15 cellular contexts compared by ENCODE assay signal in genomic region chr6:36119927-36120477, GRCh38. TPM values are rescaled to one million over a fixed set of nuclear protein-coding genes. Genes with fewer than 3 reads are reported as not detected.
A peak's percentile ranks its signal among the peaks of the same experiment; 100 is the strongest.
DNase-seq lines count a peak whose midpoint lies in the region; ATAC-seq, FAIRE-seq and TF ChIP-seq lines count a peak whose summit lies in the region.
"Had no signal": no experiment of that assay in that cellular context is flagged by ENCODE, and none has a peak within 500 bp of the region (broad histone marks: within the 10 kb centered on the region; RNA-seq: fewer than 3 reads in every experiment).

No MANE protein-coding gene starts in this region.

- peaks cover 97% of the 10 kb centered on the region for H3K4me1 ChIP-seq in CD4-positive, alpha-beta memory T cell (ENCODE audit: insufficient read depth, low read length)
- H3K4me1 ChIP-seq in OCI-LY7 (ENCODE audit: insufficient read depth, low read length, poor library complexity, severe bottlenecking) (peaks cover 56% of the 10 kb centered on the region), GM12878 (ENCODE audit: control insufficient read depth, insufficient read depth, low read length) (peaks cover 37% of the 10 kb centered on the region), parathyroid adenoma (peaks cover 39% of the 10 kb centered on the region)

- H3K9me3 ChIP-seq in CD4-positive, alpha-beta memory T cell (ENCODE audit: control insufficient read depth in 1 of 2, low read length in 2 of 2): no peaks in the 10 kb centered on the region
- H3K9me3 ChIP-seq in OCI-LY7 (ENCODE audit: low read length) (no peaks in the 10 kb centered on the region; the same call in 1 of the 2 replicates), GM12878 (replicated peaks; ENCODE audit: control insufficient read depth, insufficient read depth, low read length) (no peaks in the 10 kb centered on the region), parathyroid adenoma (ENCODE audit: control insufficient read depth, low read length) (no peaks in the 10 kb centered on the region)
- H3K9me3 ChIP-seq: heart left ventricle had no signal

- no peak for FAIRE-seq in GM12878 (lab: Jason Lieb, UNC)

- in situ Hi-C loops in GM12878 (cut with MboI): loop anchor here (5.0 kb wide), 1 partner anchor 237 kb away; no protein-coding TSS in a partner anchor

- no peak for TF ChIP-seq EP300 in GM12878 (IDR thresholded peaks at IDR 0.05; ENCODE audit: borderline replicate concordance in 1 of 2, control insufficient read depth in 1 of 2, low read depth in 2 of 2, low read length in 2 of 2)

- H3K27ac ChIP-seq in CD4-positive, alpha-beta memory T cell (ENCODE audit: low read depth, low read length): peak overlapping the region; percentile 90
- H3K27ac ChIP-seq in OCI-LY7 (ENCODE audit: low read depth, low read length, poor library complexity, severe bottlenecking) (peak overlapping the region; percentile 60), GM12878 (ENCODE audit: control insufficient read depth, insufficient read depth) (peak overlapping the region; percentile 74), parathyroid adenoma (peak overlapping the region; percentile 64)

- RAD21 ChIA-PET in GM12878 (lab: Charles Lee; ENCODE audit: unreplicated experiment): interaction anchor here (1.0 to 3.1 kb wide), 5 partner anchors 24 to 240 kb away, joined by 3 to 35 read pairs (median 8); partner anchors contain the start of gene MAPK14

- no peak for TF ChIP-seq RAD21 in GM12878 (IDR thresholded peaks at IDR 0.05; ENCODE audit: insufficient read depth, low read depth, low read length)

- no peaks in the 10 kb centered on the region for H3K9me2 ChIP-seq in OCI-LY7 (ENCODE audit: insufficient read depth, low read length)

- H3K9ac ChIP-seq in GM12878 (ENCODE audit: control insufficient read depth, insufficient read depth, low read length) (no peak overlapping the region), parathyroid adenoma (no peak overlapping the region)

- peaks cover 75 to 97% (median 87%) of the 10 kb centered on the region in 4 donors for H3K4me1 Mint-ChIP-seq in CD4-positive, alpha-beta memory T cell

- peak overlapping the region in 1 of 2 donors; percentile 59 for H3K4me3 ChIP-seq in CD4-positive, alpha-beta memory T cell (ENCODE audit: low read length in 2 of 2)
- H3K4me3 ChIP-seq in OCI-LY7 (ENCODE audit: low read depth, low read length, poor library complexity, severe bottlenecking) (peak overlapping the region; percentile 33), GM12878 (no peak overlapping the region), parathyroid adenoma (ENCODE audit: low read depth, low read length) (no peak overlapping the region)

- DNase-seq in CD4-positive, alpha-beta memory T cell: no peak
- DNase-seq in OCI-LY7 (ENCODE audit: low spot score) (no peak), GM12878 (ENCODE audit: low read depth, low spot score) (no peak), GM20000 (ENCODE audit: low spot score) (no peak), NCI-H1048 (lab: John Stamatoyannopoulos, UW) (no peak), SHP77 treated with DMSO at 0.1 percent for 48 hours (lab: John Stamatoyannopoulos, UW) (no peak)
- DNase-seq: GDM1, IMR-90, NCI-H1105 treated with DMSO at 0.1 percent for 48 hours, NCI-H446, retina had no signal

- H4K20me1 ChIP-seq in OCI-LY7 (ENCODE audit: insufficient read depth, low read length) (no peaks in the 10 kb centered on the region), GM12878 (ENCODE audit: control insufficient read depth, insufficient read depth) (no peaks in the 10 kb centered on the region)

- H2AFZ ChIP-seq in OCI-LY7 (ENCODE audit: low read length): no peak overlapping the region
- peak overlapping the region; percentile 39; the same call in 1 of the 2 replicates for H2AFZ ChIP-seq in GM12878 (ENCODE audit: control insufficient read depth, low read depth, low read length)
- H2AFZ ChIP-seq in parathyroid adenoma: no peak overlapping the region

- no TSS peak for BruUV-seq in OCI-LY7 (replicated peaks; lab: Mats Ljungman, UMichigan)
- no TSS peak for BruUV-seq in GM12878 (replicated peaks; lab: Mats Ljungman, UMichigan)

- H3K79me2 ChIP-seq in OCI-LY7 (ENCODE audit: insufficient read depth, low read depth, low read length) (no peaks in the 10 kb centered on the region), GM12878 (ENCODE audit: control insufficient read depth, insufficient read depth, low read length) (no peaks in the 10 kb centered on the region), parathyroid adenoma (no peaks in the 10 kb centered on the region)

- TF ChIP-seq POLR2A in GM12878 (IDR thresholded peaks at IDR 0.05; ENCODE audit: low read depth, low read length): no peak

- TF ChIP-seq CTCF in OCI-LY7 (conservative IDR thresholded peaks at IDR 0.05; ENCODE audit: low read length): no peak
- TF ChIP-seq CTCF in GM12878 (IDR thresholded peaks at IDR 0.05 in 2 of 3, conservative IDR thresholded peaks at IDR 0.05 in 1 of 3; ENCODE audit: control insufficient read depth in 2 of 3, extremely low read depth in 1 of 3, insufficient read depth in 1 of 3, low read depth in 3 of 3, low read length in 3 of 3): no peak
- no peak for TF ChIP-seq CTCF in parathyroid adenoma (IDR thresholded peaks at IDR 0.05)
- TF ChIP-seq CTCF in GM20000 (IDR thresholded peaks at IDR 0.05; ENCODE audit: extremely low read depth, missing control alignments): no peak

- 59% methylated on average over 8 of the region's 8 CpGs for WGBS in GM12878 (ENCODE audit: insufficient coverage, insufficient replicate concordance, low lambda C conversion rate, missing lambda C conversion rate)

- no peaks in the 10 kb centered on the region for H3K27me3 Mint-ChIP-seq in CD4-positive, alpha-beta memory T cell

- CTCF ChIA-PET in CD4-positive, alpha-beta memory T cell (lab: Charles Lee; ENCODE audit: partially characterized antibody): interaction anchor here (0.7 to 9.3 kb wide), 12 partner anchors 10 to 182 kb away, joined by 3 to 70 read pairs (median 8); partner anchors contain the start of genes MAPK13 and MAPK14
- CTCF ChIA-PET in OCI-LY7 (lab: Charles Lee; ENCODE audit: unreplicated experiment) (no interaction called here), GM12878 (lab: Yijun Ruan, JAX) (interaction anchor here (0.5 to 2.6 kb wide), 5 partner anchors 16 to 92 kb away, joined by 3 to 38 read pairs (median 4); partner anchors contain the start of gene MAPK14)

- SMC1A ChIA-PET in GM12878 (lab: Charles Lee; ENCODE audit: uncharacterized antibody, unreplicated experiment): interaction anchor here (0.5 to 7.8 kb wide), 7 partner anchors 11 to 239 kb away, joined by 3 to 75 read pairs (median 8); partner anchors contain the start of genes MAPK13 and MAPK14

- H3K36me3 Mint-ChIP-seq in CD4-positive, alpha-beta memory T cell: peaks cover 1 to 16% of the 10 kb centered on the region in 2 donors

- no peaks in the 10 kb centered on the region for H3K36me3 ChIP-seq in CD4-positive, alpha-beta memory T cell (ENCODE audit: insufficient read depth, low read length)
- H3K36me3 ChIP-seq in OCI-LY7 (ENCODE audit: insufficient read depth, low read length) (0 out of 2 replicates have a peak, but pooled peaks cover 7% of the 10 kb centered on the region), GM12878 (ENCODE audit: control insufficient read depth in 2 of 2, insufficient read depth in 2 of 2, low read length in 1 of 2) (no peaks in the 10 kb centered on the region; a peak in 1 of 4 replicates), parathyroid adenoma (ENCODE audit: control insufficient read depth, insufficient read depth, low read length) (no peaks in the 10 kb centered on the region)

- peak overlapping the region in 7 of 8 donors; percentile 77 to 88 (median 84) for H3K4me3 Mint-ChIP-seq in CD4-positive, alpha-beta memory T cell
- H3K4me3 Mint-ChIP-seq: nephron had no signal

- ATAC-seq in GM12878: no peak
- no peak for ATAC-seq in HG03571 (IDR thresholded peaks at IDR 0.05; ENCODE audit: unreplicated experiment)

- H3K4me2 ChIP-seq in OCI-LY7 (ENCODE audit: low read length) (peak overlapping the region; percentile 64), GM12878 (ENCODE audit: control insufficient read depth, insufficient read depth) (no peak overlapping the region), parathyroid adenoma (ENCODE audit: low read length) (no peak overlapping the region)

- H3K27me3 ChIP-seq in CD4-positive, alpha-beta memory T cell (ENCODE audit: insufficient read depth, low read length): no peaks in the 10 kb centered on the region
- H3K27me3 ChIP-seq in GM12878 (replicated peaks in 1 of 2; ENCODE audit: control insufficient read depth in 2 of 2, insufficient read depth in 2 of 2, low read length in 1 of 2) (no peaks in the 10 kb centered on the region), parathyroid adenoma (ENCODE audit: control insufficient read depth, insufficient read depth, low read length) (no peaks in the 10 kb centered on the region)
- H3K27me3 ChIP-seq: heart left ventricle had no signal

- intact Hi-C loops in CD4-positive, alpha-beta memory T cell (cut with micrococcal nuclease): loop anchor here (1.0 to 5.0 kb wide), 3 partner anchors 25 to 182 kb away; partner anchors contain the start of gene MAPK14
- intact Hi-C loops in OCI-LY7 (cut with micrococcal nuclease; ENCODE audit: unreplicated experiment): loop anchor here (2.0 to 5.0 kb wide), 2 partner anchors 77 to 182 kb away; partner anchors contain the start of gene BRPF3
- intact Hi-C loops in GM12878 (cut with micrococcal nuclease; ENCODE audit: unreplicated experiment): loop anchor here (10.0 kb wide), 1 partner anchor 185 kb away; no protein-coding TSS in a partner anchor

- peak overlapping the region; percentile 96 to 99 (median 97) for H3K27ac Mint-ChIP-seq in CD4-positive, alpha-beta memory T cell
- H3K27ac Mint-ChIP-seq: nephron had no signal

- H3K9me3 Mint-ChIP-seq in CD4-positive, alpha-beta memory T cell: no peaks in the 10 kb centered on the region
- H3K9me3 Mint-ChIP-seq: nephron had no signal

- POLR2A ChIA-PET in CD4-positive, alpha-beta memory T cell (lab: Charles Lee; ENCODE audit: partially characterized antibody): interaction anchor here (0.6 to 4.8 kb wide), 20 partner anchors 8 to 1314 kb away, joined by 3 to 93 read pairs (median 6); partner anchors contain the start of genes BRPF3, CMTR1, MAPK13 and MAPK14
- POLR2A ChIA-PET in OCI-LY7 (lab: Charles Lee) (interaction anchor here (1.0 kb wide), 1 partner anchor 92 kb away, joined by 3 read pairs; the partner anchor contains the start of gene MAPK14), GM12878 (lab: Charles Lee) (interaction anchor here (0.9 to 3.4 kb wide), 5 partner anchors 11 to 239 kb away, joined by 3 to 21 read pairs (median 4); partner anchors contain the start of genes MAPK13 and MAPK14)

RNA-seq across cellular contexts. Expression of gene MAPK13, which starts 10.3 kb away (rescaled TPM):
- total RNA-seq in CD4-positive, alpha-beta memory T cell: 10 to 100 TPM; 29.6 to 30.4 TPM
- polyA plus RNA-seq in CD4-positive, alpha-beta memory T cell: 10 to 100 TPM; 29.1 to 36.8 TPM
- total RNA-seq in OCI-LY7 (2014; rRNA removed; shearing (Covaris generic)): 0.88 TPM in 2 replicates
- total RNA-seq in OCI-LY7 (2022) (1.2 and 1.8 TPM in 2 replicates), GM12878 (2014; rRNA removed) (38.9 and 40.2 TPM in 2 replicates), GM12878 (2014; rRNA removed; fragmentation: Illumina TruSeq; extraction: Trizol) (18.4 and 19.5 TPM in 2 replicates), GM12878 (2021) (48.0 and 52.5 TPM in 2 replicates)
- total RNA-seq in GM12878 (2013; cell fraction: nucleolus; rRNA removed): 24.2 and 24.6 TPM in 2 replicates
- polyA plus RNA-seq in GM12878 (2011; ENCODE audit: low read depth): 5.4 TPM
- polyA plus RNA-seq in GM12878 (2011; rRNA removed) (7.5 and 8.5 TPM in 2 replicates), GM12878 (2014; fragmentation: Illumina TruSeq; extraction: Trizol) (17.2 and 34.9 TPM in 2 replicates), GM12878 (2014; fragmentation: Nextera tagmentation; extraction: Ambion mirVana) (1 to 10 TPM; 1.8 to 3.2 TPM), GM12878 (2014; rRNA removed) (46.3 and 48.8 TPM in 2 replicates), GM12878 (2016; fragmentation: Nextera tagmentation; extraction: Ambion mirVana) (10 to 100 TPM; 46.6 TPM)
- 10.7 and 10.8 TPM in 2 replicates for polyA plus RNA-seq in GM12878 (2011; cell fraction: cytosol; rRNA removed)
- polyA plus RNA-seq in GM12878 (2011; cell fraction: nucleus; rRNA removed): 24.6 and 25.9 TPM in 2 replicates
- polyA plus RNA-seq in GM12878 (2012): 8.6 and 11.0 TPM in 2 replicates
- polyA minus RNA-seq in GM12878 (2011; rRNA and poly(A)+ RNA removed): 8.0 and 11.8 TPM in 2 replicates
- polyA minus RNA-seq in GM12878 (2011; cell fraction: cytosol; rRNA and poly(A)+ RNA removed): 1.2 and 1.6 TPM in 2 replicates
- polyA minus RNA-seq in GM12878 (2011; cell fraction: nucleus; rRNA and poly(A)+ RNA removed): 6.0 and 7.0 TPM in 2 replicates

Comparison
In these comparisons a context has a peak if more than half of its experiments do, and no peak if none do; other contexts are left out.
1. RNA of gene MAPK13, which starts 10.3 kb away (total RNA-seq): 18.4 to 52.5 TPM in GM12878 and 29.6 to 30.4 TPM in CD4-positive, alpha-beta memory T cell; 0.88 to 1.8 TPM in OCI-LY7; every median in the first group is over 4 times any median in the second.
2. Peak in every context shown above with its lines, with median percentiles within 50 percentile points of each other: H3K27ac ChIP-seq.